10 cellular contexts compared by ENCODE assay signal in the genomic region with DNA sequence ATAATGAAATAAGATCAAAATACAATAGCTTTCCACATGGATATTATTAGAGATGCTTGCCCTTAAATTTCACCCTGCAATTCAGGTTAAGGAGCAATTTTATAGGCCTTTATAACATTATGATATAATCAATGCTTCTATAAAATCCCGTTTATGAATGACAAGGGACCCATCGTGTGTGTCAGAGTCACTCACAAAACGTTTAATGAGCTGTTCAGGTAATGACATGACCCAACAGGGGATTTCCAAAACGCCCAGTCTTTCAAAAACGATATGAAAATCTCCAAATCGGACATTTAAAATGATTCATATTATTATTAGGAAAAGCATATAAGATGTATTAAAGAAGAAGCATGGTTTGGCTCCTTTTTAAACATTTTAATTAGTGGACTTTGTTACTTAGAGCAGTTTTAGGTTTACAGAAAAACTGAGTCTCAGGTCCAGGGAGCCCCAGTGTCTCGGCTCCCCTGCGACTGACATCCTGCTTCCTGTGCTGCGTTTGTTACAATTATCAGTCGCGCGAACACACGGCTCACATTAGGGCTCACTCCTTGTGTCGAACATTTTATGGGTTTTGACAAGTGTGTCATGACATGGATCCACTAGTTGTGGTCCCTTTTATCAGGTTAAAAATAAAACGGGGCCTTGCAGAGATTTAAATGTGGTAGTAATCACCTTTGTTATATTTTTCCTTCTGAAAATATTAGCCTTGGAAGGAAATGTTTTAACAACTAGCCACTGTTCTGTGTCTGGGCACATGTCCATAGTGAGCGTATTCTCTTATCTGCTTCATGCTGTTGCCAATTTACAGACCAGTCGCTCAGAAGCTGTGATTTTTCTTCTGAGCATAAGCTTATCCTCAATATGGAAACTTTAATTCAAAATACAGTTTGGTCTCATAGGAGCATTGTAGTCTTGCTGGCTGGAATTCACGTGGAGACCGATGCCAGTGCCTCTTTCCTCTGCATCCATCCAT.
"Had no signal": no experiment of that assay in that cellular context is flagged by ENCODE, and none has a peak within 500 bp of the region (broad histone marks: within the 10 kb centered on the region; RNA-seq: fewer than 3 reads in every experiment).

No MANE protein-coding gene starts in this region.

- DNase-seq: activated B cell treated with CpG ODN at 0.5 μM for 24 hours; activated CD4-positive, alpha-beta T cell treated with anti-CD3 and anti-CD28 coated beads, Interleukin-2, amount 50 U/mL, for 1 hour; activated naive CD4-positive, alpha-beta T cell treated with anti-CD3 and anti-CD28 coated beads, Interleukin-2, amount 10 ng/mL, durations not matched to agents 7 days and 5 days; endodermal cell; erythroblast; naive thymus-derived CD8-positive, alpha-beta T cell; small intestine had no signal

- ATAC-seq: naive thymus-derived CD8-positive, alpha-beta T cell had no signal

- H3K9ac ChIP-seq: parathyroid adenoma had no signal

- H2AFZ ChIP-seq: parathyroid adenoma had no signal

- H3K4me3 ChIP-seq: dorsolateral prefrontal cortex, suprapubic skin had no signal

- H3K36me3 ChIP-seq: suprapubic skin had no signal

- H3K27ac ChIP-seq: dorsolateral prefrontal cortex, parathyroid adenoma, suprapubic skin had no signal

- H3K9me3 ChIP-seq: suprapubic skin had no signal

- H3K4me1 ChIP-seq: parathyroid adenoma had no signal
